In the genomic region with DNA sequence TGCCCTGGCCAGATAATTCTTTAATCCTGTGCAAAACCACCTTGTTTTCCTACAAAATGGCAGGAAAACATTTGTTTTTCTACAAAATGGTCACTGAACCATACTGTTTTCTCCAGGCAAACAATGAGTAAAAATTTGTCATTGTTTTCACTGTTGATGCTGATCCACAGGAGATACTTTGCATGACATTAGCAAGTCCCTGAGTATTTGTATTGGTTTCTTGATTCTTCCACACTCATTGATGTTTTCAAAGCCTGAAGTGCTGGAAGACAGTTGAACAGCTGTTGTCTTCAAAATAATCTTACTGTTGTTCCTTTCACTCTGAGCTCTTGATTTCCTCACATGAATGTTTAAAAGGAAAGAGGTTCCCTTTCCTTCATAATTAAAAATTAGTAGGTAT, we compare ENCODE assay signal across 26 cellular contexts.
"Had no signal": no experiment of that assay in that cellular context is flagged by ENCODE, and none has a peak within 500 bp of the region (broad histone marks: within the 10 kb centered on the region; RNA-seq: fewer than 3 reads in every experiment).

No MANE protein-coding gene starts in this region.

- H3K4me1 ChIP-seq: left lung, lower lobe of right lung, parathyroid adenoma, right atrium auricular region, right lobe of liver, tibial nerve, uterus had no signal

- H2AFZ ChIP-seq: parathyroid adenoma had no signal

- H3K4me1 Mint-ChIP-seq: immature natural killer cell; naive thymus-derived CD4-positive, alpha-beta T cell had no signal

- DNase-seq: hypothalamus; immature natural killer cell; kidney; left colon; left lung; lower lobe of right lung; mammary epithelial cell; mesenchymal stem cell; naive thymus-derived CD4-positive, alpha-beta T cell; nucleus accumbens; right lobe of liver; stimulated activated CD4-positive, alpha-beta T cell treated with anti-CD3 and anti-CD28 coated beads, Interleukin-12 subunit alpha, Interleukin-12 subunit beta, amount 100 ng/mL, for 4 hours; stimulated activated CD4-positive, alpha-beta T cell treated with anti-CD3 and anti-CD28 coated beads, Interleukin-15, amount 100 ng/mL, for 24 hours; stimulated activated CD4-positive, alpha-beta T cell treated with anti-CD3 and anti-CD28 coated beads, Interleukin-2, amount 100 ng/mL, for 24 hours; stimulated activated CD4-positive, alpha-beta T cell treated with anti-CD3 and anti-CD28 coated beads, Interleukin-4, amount 100 ng/mL, for 1 hour; stimulated activated naive CD4-positive, alpha-beta T cell; substantia nigra; uterus had no signal

- H3K4me3 Mint-ChIP-seq: immature natural killer cell; mesothelial cell of epicardium; naive thymus-derived CD4-positive, alpha-beta T cell; natural killer cell treated with Interleukin-12 subunit alpha and Interleukin-12 subunit beta and Interleukin-15 and Interleukin-18, amount 100 ng/mL, for 72 hours; stimulated activated naive CD8-positive, alpha-beta T cell treated with anti-CD3 and anti-CD28 coated beads, Interleukin-15, Interleukin-2, amounts not matched to agents 100 ng/mL and 50 ng/mL, for 24 hours; type B pancreatic cell had no signal

- H3K4me3 ChIP-seq: left lung, lower lobe of right lung, right atrium auricular region, right lobe of liver, skin epidermis, tibial nerve, uterus had no signal

- H3K27ac Mint-ChIP-seq: immature natural killer cell; mesothelial cell of epicardium; naive thymus-derived CD4-positive, alpha-beta T cell; natural killer cell treated with Interleukin-12 subunit alpha and Interleukin-12 subunit beta and Interleukin-15 and Interleukin-18, amount 100 ng/mL, for 72 hours; stimulated activated naive CD8-positive, alpha-beta T cell treated with anti-CD3 and anti-CD28 coated beads, Interleukin-15, Interleukin-2, amounts not matched to agents 100 ng/mL and 50 ng/mL, for 24 hours; type B pancreatic cell had no signal

- ATAC-seq: left colon; left lung; lower lobe of right lung; naive thymus-derived CD4-positive, alpha-beta T cell; natural killer cell treated with Interleukin-12 subunit alpha and Interleukin-12 subunit beta and Interleukin-15 and Interleukin-18, amount 100 ng/mL, for 72 hours; right lobe of liver had no signal

- H3K27me3 ChIP-seq: left lung, right atrium auricular region, right lobe of liver, tibial nerve, uterus had no signal

- H3K27me3 Mint-ChIP-seq: stimulated activated naive CD8-positive, alpha-beta T cell treated with anti-CD3 and anti-CD28 coated beads, Interleukin-15, Interleukin-2, amounts not matched to agents 100 ng/mL and 50 ng/mL, for 24 hours; type B pancreatic cell had no signal

- H3K9me3 Mint-ChIP-seq: stimulated activated naive CD8-positive, alpha-beta T cell treated with anti-CD3 and anti-CD28 coated beads, Interleukin-15, Interleukin-2, amounts not matched to agents 100 ng/mL and 50 ng/mL, for 24 hours had no signal

- H3K36me3 ChIP-seq: left lung, lower lobe of right lung, right atrium auricular region, right lobe of liver, tibial nerve, uterus had no signal

- H3K9me3 ChIP-seq: left lung, lower lobe of right lung, right lobe of liver, tibial nerve, uterus had no signal

- H3K9ac ChIP-seq: parathyroid adenoma had no signal

- H3K27ac ChIP-seq: left lung, lower lobe of right lung, parathyroid adenoma, right atrium auricular region, right lobe of liver, skin epidermis, tibial nerve, uterus had no signal

- H3K79me2 ChIP-seq: parathyroid adenoma had no signal
